Comparison of ENCODE assay signal across 4 cellular contexts in the genomic region with DNA sequence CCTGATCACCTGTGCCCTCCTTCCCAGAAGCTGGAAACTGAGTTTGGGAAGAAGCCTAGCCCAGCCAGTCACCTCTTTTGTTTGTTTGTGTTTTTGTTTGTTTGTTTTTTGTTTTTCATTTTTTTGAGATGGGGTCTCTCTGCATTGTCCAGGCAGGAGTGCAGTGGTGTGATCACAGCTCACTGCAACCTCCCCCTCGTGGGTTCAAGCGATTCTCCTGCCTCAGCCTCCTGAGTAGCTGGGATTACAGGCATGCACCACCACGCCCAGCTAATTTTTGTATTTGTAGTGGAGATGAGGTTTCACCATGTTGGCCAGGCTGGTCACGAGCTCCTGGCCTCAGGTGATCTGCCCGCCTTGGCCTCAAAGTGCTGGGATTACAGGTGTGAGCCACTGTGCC. TPM values are rescaled to one million over a fixed set of nuclear protein-coding genes. Genes with fewer than 3 reads are reported as not detected.
"Had no signal": no experiment of that assay in that cellular context is flagged by ENCODE, and none has a peak within 500 bp of the region (broad histone marks: within the 10 kb centered on the region; RNA-seq: fewer than 3 reads in every experiment).

No MANE protein-coding gene starts in this region.

RNA-seq across cellular contexts. Expression of a gene that starts 43.8 kb away (rescaled TPM):
- total RNA-seq: M059J, Right ventricle myocardium superior, SJSA1 had no signal
- polyA plus RNA-seq: SK-N-SH had no signal

RNA-seq across cellular contexts. Expression of a gene that starts 55.9 kb away (rescaled TPM):
- total RNA-seq: SJSA1 had no signal
